In genomic region chr6:106117579-106117978, GRCh38 we compare ENCODE assay signal across 10 cellular contexts. TPM values are rescaled to one million over a fixed set of nuclear protein-coding genes. Genes with fewer than 3 reads are reported as not detected.
DNase-seq lines count a peak whose midpoint lies in the region; ATAC-seq and TF ChIP-seq lines count a peak whose summit lies in the region.
"Had no signal": no experiment of that assay in that cellular context is flagged by ENCODE, and none has a peak within 500 bp of the region (broad histone marks: within the 10 kb centered on the region; RNA-seq: fewer than 3 reads in every experiment).

No MANE protein-coding gene starts in this region.

- intact Hi-C loops in activated CD8-positive, alpha-beta T cell treated with anti-CD3 and anti-CD28 coated beads for 36 hours (cut with micrococcal nuclease), result no loop called here

- peaks cover 2% of the 10 kb centered on the region for H3K36me3 Mint-ChIP-seq in activated CD8-positive, alpha-beta T cell treated with anti-CD3 and anti-CD28 coated beads for 36 hours (ENCODE audit: low read depth)
- H3K36me3 Mint-ChIP-seq in natural killer cell treated with Interleukin-12 subunit alpha and Interleukin-12 subunit beta and Interleukin-15 and Interleukin-18, amount 100 ng/mL, for 72 hours, result peaks cover 5% of the 10 kb centered on the region
- no peaks in the 10 kb centered on the region for H3K36me3 Mint-ChIP-seq in glutamatergic neuron (ENCODE audit: unreplicated experiment)

- POLR2A ChIA-PET in activated CD8-positive, alpha-beta T cell treated with anti-CD3 and anti-CD28 coated beads for 36 hours (lab: Charles Lee), result interaction anchor here (1.0 to 4.1 kb wide), 12 partner anchors 9 to 124 kb away, joined by 3 to 21 read pairs (median 6); no protein-coding TSS in a partner anchor

- H3K27ac Mint-ChIP-seq in activated CD8-positive, alpha-beta T cell treated with anti-CD3 and anti-CD28 coated beads for 36 hours, result peak overlapping the region; percentile 71
- peak overlapping the region; percentile 96 to 100 for H3K27ac Mint-ChIP-seq in natural killer cell treated with Interleukin-12 subunit alpha and Interleukin-12 subunit beta and Interleukin-15 and Interleukin-18, amount 100 ng/mL, for 72 hours
- H3K27ac Mint-ChIP-seq in glutamatergic neuron (ENCODE audit: unreplicated experiment), result no peak overlapping the region

- H3K27me3 Mint-ChIP-seq in activated CD8-positive, alpha-beta T cell treated with anti-CD3 and anti-CD28 coated beads for 36 hours, result peaks cover 19% of the 10 kb centered on the region
- no peaks in the 10 kb centered on the region for H3K27me3 Mint-ChIP-seq in natural killer cell treated with Interleukin-12 subunit alpha and Interleukin-12 subunit beta and Interleukin-15 and Interleukin-18, amount 100 ng/mL, for 72 hours
- H3K27me3 Mint-ChIP-seq in glutamatergic neuron (ENCODE audit: unreplicated experiment), result no peaks in the 10 kb centered on the region

- ATAC-seq in GM18861 (IDR thresholded peaks at IDR 0.05; ENCODE audit: unreplicated experiment), result peak; percentile 59
- peak; percentile 44 for ATAC-seq in HG03442 (IDR thresholded peaks at IDR 0.05; ENCODE audit: unreplicated experiment)
- ATAC-seq in activated CD8-positive, alpha-beta T cell treated with anti-CD3 and anti-CD28 coated beads for 36 hours, result peak; percentile 75
- ATAC-seq in natural killer cell treated with Interleukin-12 subunit alpha and Interleukin-12 subunit beta and Interleukin-15 and Interleukin-18, amount 100 ng/mL, for 72 hours, result peak; percentile 77 to 79

- no peak overlapping the region for H3K4me3 Mint-ChIP-seq in activated CD8-positive, alpha-beta T cell treated with anti-CD3 and anti-CD28 coated beads for 36 hours
- peak overlapping the region; percentile 76 for H3K4me3 Mint-ChIP-seq in natural killer cell treated with Interleukin-12 subunit alpha and Interleukin-12 subunit beta and Interleukin-15 and Interleukin-18, amount 100 ng/mL, for 72 hours
- no peak overlapping the region for H3K4me3 Mint-ChIP-seq in glutamatergic neuron (ENCODE audit: unreplicated experiment)

- peaks cover 13% of the 10 kb centered on the region for H3K9me3 Mint-ChIP-seq in activated CD8-positive, alpha-beta T cell treated with anti-CD3 and anti-CD28 coated beads for 36 hours
- H3K9me3 Mint-ChIP-seq in natural killer cell treated with Interleukin-12 subunit alpha and Interleukin-12 subunit beta and Interleukin-15 and Interleukin-18, amount 100 ng/mL, for 72 hours, result no peaks in the 10 kb centered on the region
- peaks cover 1% of the 10 kb centered on the region for H3K9me3 Mint-ChIP-seq in glutamatergic neuron (ENCODE audit: unreplicated experiment)

- CTCF ChIA-PET in activated CD8-positive, alpha-beta T cell treated with anti-CD3 and anti-CD28 coated beads for 36 hours (lab: Charles Lee), result interaction anchor here (0.6 to 2.8 kb wide), 6 partner anchors 23 to 106 kb away, joined by 3 to 12 read pairs (median 4); no protein-coding TSS in a partner anchor

- H3K4me1 Mint-ChIP-seq in activated CD8-positive, alpha-beta T cell treated with anti-CD3 and anti-CD28 coated beads for 36 hours (ENCODE audit: low read depth), result peaks cover 85% of the 10 kb centered on the region
- H3K4me1 Mint-ChIP-seq in natural killer cell treated with Interleukin-12 subunit alpha and Interleukin-12 subunit beta and Interleukin-15 and Interleukin-18, amount 100 ng/mL, for 72 hours (ENCODE audit: low read depth in 2 of 2), result peaks cover 67 to 81% of the 10 kb centered on the region in 2 donors
- H3K4me1 Mint-ChIP-seq in glutamatergic neuron (ENCODE audit: low read depth, unreplicated experiment), result no peaks in the 10 kb centered on the region

- peak; percentile 87 for DNase-seq in activated CD8-positive, alpha-beta T cell treated with anti-CD3 and anti-CD28 coated beads for 36 hours
- peak; percentile 80 for DNase-seq in natural killer cell treated with Interleukin-12 subunit alpha and Interleukin-12 subunit beta and Interleukin-15 and Interleukin-18, amount 100 ng/mL, for 72 hours (ENCODE audit: low spot score)
- DNase-seq in NCI-H1105 (lab: John Stamatoyannopoulos, UW), result no peak
- DNase-seq in glutamatergic neuron, result no peak
- DNase-seq in HuH-7 (ENCODE audit: low spot score), result no peak
- no peak for DNase-seq in SKM-1 treated with dmso at 0.1 percent for 144 hours (lab: John Stamatoyannopoulos, UW; ENCODE audit: unreplicated experiment)
- DNase-seq: dorsolateral prefrontal cortex, left ventricle myocardium inferior had no signal

- no peak for TF ChIP-seq CTCF in activated CD8-positive, alpha-beta T cell treated with anti-CD3 and anti-CD28 coated beads for 36 hours (IDR thresholded peaks at IDR 0.05)
- TF ChIP-seq CTCF in glutamatergic neuron (IDR thresholded peaks at IDR 0.05; ENCODE audit: partially characterized antibody, unreplicated experiment), result no peak

RNA-seq across cellular contexts. Expression of gene PRDM1, which starts 31.4 kb away (rescaled TPM):
- 10 to 100 TPM; 24.6 to 24.7 TPM for total RNA-seq in activated CD8-positive, alpha-beta T cell treated with anti-CD3 and anti-CD28 coated beads for 36 hours
- 100 to 1,000 TPM; 174 to 192 TPM for total RNA-seq in natural killer cell treated with Interleukin-12 subunit alpha and Interleukin-12 subunit beta and Interleukin-15 and Interleukin-18, amount 100 ng/mL, for 72 hours
- not detected for total RNA-seq in glutamatergic neuron (ENCODE audit: unreplicated experiment)

Comparison
In these comparisons a context has a peak if more than half of its experiments do, and no peak if none do; other contexts are left out.
1. DNase-seq: peak in activated CD8-positive, alpha-beta T cell treated with anti-CD3 and anti-CD28 coated beads for 36 hours (single experiment) and natural killer cell treated with Interleukin-12 subunit alpha and Interleukin-12 subunit beta and Interleukin-15 and Interleukin-18, amount 100 ng/mL, for 72 hours (single experiment); none in NCI-H1105 (single experiment), glutamatergic neuron (single experiment), HuH-7 (single experiment) and SKM-1 treated with dmso at 0.1 percent for 144 hours (single experiment).
2. RNA of gene PRDM1, which starts 31.4 kb away (total RNA-seq): 174 to 192 TPM in natural killer cell treated with Interleukin-12 subunit alpha and Interleukin-12 subunit beta and Interleukin-15 and Interleukin-18, amount 100 ng/mL, for 72 hours and 24.6 to 24.7 TPM in activated CD8-positive, alpha-beta T cell treated with anti-CD3 and anti-CD28 coated beads for 36 hours; not detected in glutamatergic neuron (single experiment); every median in the first group is over 10 times any median in the second.
3. Peak in every context shown above with its lines, with median percentiles within 50 percentile points of each other: ATAC-seq.